In the genomic region with DNA sequence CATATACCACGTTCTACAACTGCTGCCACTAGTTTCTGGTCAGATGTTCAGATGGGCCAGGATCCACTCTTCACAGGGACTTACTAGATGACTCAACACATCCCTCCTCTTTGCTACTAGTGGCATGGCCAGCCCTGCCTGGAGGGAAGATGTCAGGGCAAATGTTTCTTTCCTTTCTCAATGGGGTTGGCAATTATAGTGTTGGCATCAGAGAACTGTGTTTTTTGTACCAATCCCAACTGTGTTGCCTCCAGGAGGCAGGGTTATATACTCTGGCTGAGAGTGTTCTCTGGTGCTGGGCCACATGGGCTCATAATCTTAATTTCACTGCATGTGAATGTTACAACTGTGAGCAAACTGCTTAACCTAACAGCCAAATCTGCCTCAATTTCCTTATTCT, we compare ENCODE assay signal across 1 cellular context.
TF ChIP-seq lines count a peak whose summit lies in the region.

No MANE protein-coding gene starts in this region.

TF ChIP-seq in GM23338, 12 proteins besides CTCF, POLR2A, EP300 and RAD21 (continued from another document):
- TF ChIP-seq, protein P1, sequence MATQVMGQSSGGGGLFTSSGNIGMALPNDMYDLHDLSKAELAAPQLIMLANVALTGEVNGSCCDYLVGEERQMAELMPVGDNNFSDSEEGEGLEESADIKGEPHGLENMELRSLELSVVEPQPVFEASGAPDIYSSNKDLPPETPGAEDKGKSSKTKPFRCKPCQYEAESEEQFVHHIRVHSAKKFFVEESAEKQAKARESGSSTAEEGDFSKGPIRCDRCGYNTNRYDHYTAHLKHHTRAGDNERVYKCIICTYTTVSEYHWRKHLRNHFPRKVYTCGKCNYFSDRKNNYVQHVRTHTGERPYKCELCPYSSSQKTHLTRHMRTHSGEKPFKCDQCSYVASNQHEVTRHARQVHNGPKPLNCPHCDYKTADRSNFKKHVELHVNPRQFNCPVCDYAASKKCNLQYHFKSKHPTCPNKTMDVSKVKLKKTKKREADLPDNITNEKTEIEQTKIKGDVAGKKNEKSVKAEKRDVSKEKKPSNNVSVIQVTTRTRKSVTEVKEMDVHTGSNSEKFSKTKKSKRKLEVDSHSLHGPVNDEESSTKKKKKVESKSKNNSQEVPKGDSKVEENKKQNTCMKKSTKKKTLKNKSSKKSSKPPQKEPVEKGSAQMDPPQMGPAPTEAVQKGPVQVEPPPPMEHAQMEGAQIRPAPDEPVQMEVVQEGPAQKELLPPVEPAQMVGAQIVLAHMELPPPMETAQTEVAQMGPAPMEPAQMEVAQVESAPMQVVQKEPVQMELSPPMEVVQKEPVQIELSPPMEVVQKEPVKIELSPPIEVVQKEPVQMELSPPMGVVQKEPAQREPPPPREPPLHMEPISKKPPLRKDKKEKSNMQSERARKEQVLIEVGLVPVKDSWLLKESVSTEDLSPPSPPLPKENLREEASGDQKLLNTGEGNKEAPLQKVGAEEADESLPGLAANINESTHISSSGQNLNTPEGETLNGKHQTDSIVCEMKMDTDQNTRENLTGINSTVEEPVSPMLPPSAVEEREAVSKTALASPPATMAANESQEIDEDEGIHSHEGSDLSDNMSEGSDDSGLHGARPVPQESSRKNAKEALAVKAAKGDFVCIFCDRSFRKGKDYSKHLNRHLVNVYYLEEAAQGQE (IDR thresholded peaks at IDR 0.05; ENCODE audit: unreplicated experiment) = no peak
- TF ChIP-seq, protein P2, sequence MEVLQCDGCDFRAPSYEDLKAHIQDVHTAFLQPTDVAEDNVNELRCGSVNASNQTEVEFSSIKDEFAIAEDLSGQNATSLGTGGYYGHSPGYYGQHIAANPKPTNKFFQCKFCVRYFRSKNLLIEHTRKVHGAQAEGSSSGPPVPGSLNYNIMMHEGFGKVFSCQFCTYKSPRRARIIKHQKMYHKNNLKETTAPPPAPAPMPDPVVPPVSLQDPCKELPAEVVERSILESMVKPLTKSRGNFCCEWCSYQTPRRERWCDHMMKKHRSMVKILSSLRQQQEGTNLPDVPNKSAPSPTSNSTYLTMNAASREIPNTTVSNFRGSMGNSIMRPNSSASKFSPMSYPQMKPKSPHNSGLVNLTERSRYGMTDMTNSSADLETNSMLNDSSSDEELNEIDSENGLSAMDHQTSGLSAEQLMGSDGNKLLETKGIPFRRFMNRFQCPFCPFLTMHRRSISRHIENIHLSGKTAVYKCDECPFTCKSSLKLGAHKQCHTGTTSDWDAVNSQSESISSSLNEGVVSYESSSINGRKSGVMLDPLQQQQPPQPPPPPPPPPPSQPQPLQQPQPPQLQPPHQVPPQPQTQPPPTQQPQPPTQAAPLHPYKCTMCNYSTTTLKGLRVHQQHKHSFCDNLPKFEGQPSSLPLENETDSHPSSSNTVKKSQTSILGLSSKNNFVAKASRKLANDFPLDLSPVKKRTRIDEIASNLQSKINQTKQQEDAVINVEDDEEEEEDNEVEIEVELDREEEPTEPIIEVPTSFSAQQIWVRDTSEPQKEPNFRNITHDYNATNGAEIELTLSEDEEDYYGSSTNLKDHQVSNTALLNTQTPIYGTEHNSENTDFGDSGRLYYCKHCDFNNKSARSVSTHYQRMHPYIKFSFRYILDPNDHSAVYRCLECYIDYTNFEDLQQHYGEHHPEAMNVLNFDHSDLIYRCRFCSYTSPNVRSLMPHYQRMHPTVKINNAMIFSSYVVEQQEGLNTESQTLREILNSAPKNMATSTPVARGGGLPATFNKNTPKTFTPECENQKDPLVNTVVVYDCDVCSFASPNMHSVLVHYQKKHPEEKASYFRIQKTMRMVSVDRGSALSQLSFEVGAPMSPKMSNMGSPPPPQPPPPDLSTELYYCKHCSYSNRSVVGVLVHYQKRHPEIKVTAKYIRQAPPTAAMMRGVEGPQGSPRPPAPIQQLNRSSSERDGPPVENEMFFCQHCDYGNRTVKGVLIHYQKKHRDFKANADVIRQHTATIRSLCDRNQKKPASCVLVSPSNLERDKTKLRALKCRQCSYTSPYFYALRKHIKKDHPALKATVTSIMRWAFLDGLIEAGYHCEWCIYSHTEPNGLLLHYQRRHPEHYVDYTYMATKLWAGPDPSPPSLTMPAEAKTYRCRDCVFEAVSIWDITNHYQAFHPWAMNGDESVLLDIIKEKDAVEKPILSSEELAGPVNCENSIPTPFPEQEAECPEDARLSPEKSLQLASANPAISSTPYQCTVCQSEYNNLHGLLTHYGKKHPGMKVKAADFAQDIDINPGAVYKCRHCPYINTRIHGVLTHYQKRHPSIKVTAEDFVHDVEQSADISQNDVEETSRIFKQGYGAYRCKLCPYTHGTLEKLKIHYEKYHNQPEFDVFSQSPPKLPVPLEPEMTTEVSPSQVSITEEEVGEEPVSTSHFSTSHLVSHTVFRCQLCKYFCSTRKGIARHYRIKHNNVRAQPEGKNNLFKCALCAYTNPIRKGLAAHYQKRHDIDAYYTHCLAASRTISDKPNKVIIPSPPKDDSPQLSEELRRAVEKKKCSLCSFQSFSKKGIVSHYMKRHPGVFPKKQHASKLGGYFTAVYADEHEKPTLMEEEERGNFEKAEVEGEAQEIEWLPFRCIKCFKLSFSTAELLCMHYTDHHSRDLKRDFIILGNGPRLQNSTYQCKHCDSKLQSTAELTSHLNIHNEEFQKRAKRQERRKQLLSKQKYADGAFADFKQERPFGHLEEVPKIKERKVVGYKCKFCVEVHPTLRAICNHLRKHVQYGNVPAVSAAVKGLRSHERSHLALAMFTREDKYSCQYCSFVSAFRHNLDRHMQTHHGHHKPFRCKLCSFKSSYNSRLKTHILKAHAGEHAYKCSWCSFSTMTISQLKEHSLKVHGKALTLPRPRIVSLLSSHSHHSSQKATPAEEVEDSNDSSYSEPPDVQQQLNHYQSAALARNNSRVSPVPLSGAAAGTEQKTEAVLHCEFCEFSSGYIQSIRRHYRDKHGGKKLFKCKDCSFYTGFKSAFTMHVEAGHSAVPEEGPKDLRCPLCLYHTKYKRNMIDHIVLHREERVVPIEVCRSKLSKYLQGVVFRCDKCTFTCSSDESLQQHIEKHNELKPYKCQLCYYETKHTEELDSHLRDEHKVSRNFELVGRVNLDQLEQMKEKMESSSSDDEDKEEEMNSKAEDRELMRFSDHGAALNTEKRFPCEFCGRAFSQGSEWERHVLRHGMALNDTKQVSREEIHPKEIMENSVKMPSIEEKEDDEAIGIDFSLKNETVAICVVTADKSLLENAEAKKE (CRISPR knock-in tag; IDR thresholded peaks at IDR 0.05) = no peak
- TF ChIP-seq ZNF114 (CRISPR knock-in tag; IDR thresholded peaks at IDR 0.05) = no peak
- no peak for TF ChIP-seq POLR2AphosphoS5 (IDR thresholded peaks at IDR 0.05; ENCODE audit: low read depth)
- no peak for TF ChIP-seq CREB1 (CRISPR knock-in tag; IDR thresholded peaks at IDR 0.05; ENCODE audit: low read depth)
- TF ChIP-seq EZH2 (IDR thresholded peaks at IDR 0.05; ENCODE audit: low read depth, unreplicated experiment) = no peak
- TF ChIP-seq NANOG (IDR thresholded peaks at IDR 0.05; ENCODE audit: borderline replicate concordance) = no peak
